8 cellular contexts compared by ENCODE assay signal in genomic region chr19:39833160-39833463, GRCh38. TPM values are rescaled to one million over a fixed set of nuclear protein-coding genes. Genes with fewer than 3 reads are reported as not detected.
A peak's percentile ranks its signal among the peaks of the same experiment; 100 is the strongest.
DNase-seq lines count a peak whose midpoint lies in the region; ATAC-seq and TF ChIP-seq lines count a peak whose summit lies in the region.

No MANE protein-coding gene starts in this region.

- H3K4me1 ChIP-seq in CD8-positive, alpha-beta T cell (ENCODE audit: insufficient read depth, low read length), result peaks cover 27% of the 10 kb centered on the region
- H3K4me1 ChIP-seq in Loucy (ENCODE audit: insufficient read depth, low read length, poor library complexity, severe bottlenecking) (peaks cover 13% of the 10 kb centered on the region), endocrine pancreas (ENCODE audit: control insufficient read depth, insufficient read depth, low read length) (no peaks in the 10 kb centered on the region), osteoblast (ENCODE audit: insufficient read depth, low read length) (peaks cover 16% of the 10 kb centered on the region)

- DNase-seq in CD8-positive, alpha-beta T cell, result no peak
- DNase-seq in osteoblast (ENCODE audit: insufficient read length, low spot score, missing footprints) (no peak), NCI-H2196 treated with DMSO at 0.1 percent for 48 hours (lab: John Stamatoyannopoulos, UW; ENCODE audit: unreplicated experiment) (no peak), NCI-H1092 treated with DMSO at 0.1 percent for 48 hours (lab: John Stamatoyannopoulos, UW) (no peak), islet precursor cell (no peak), RKO (ENCODE audit: low spot score) (no peak)

- peaks cover 65% of the 10 kb centered on the region for H3K36me3 Mint-ChIP-seq in CD8-positive, alpha-beta T cell

- no peaks in the 10 kb centered on the region for H3K27me3 Mint-ChIP-seq in CD8-positive, alpha-beta T cell (ENCODE audit: low read depth)

- H3K4me3 ChIP-seq in CD8-positive, alpha-beta T cell (ENCODE audit: low read depth, low read length), result peak overlapping the region; percentile 93
- peak overlapping the region; percentile 79 for H3K4me3 ChIP-seq in Loucy (ENCODE audit: low read length, poor library complexity, severe bottlenecking)
- H3K4me3 ChIP-seq in endocrine pancreas (ENCODE audit: control insufficient read depth, insufficient read depth, low read length), result peak overlapping the region; percentile 76
- peak overlapping the region; percentile 94 for H3K4me3 ChIP-seq in osteoblast (ENCODE audit: insufficient read depth, low read length)

- H3K4me3 Mint-ChIP-seq in CD8-positive, alpha-beta T cell, result peak overlapping the region; percentile 75

- no peaks in the 10 kb centered on the region for H3K27me3 ChIP-seq in CD8-positive, alpha-beta T cell (ENCODE audit: insufficient read depth, low read length)
- H3K27me3 ChIP-seq in Loucy (ENCODE audit: insufficient read depth, low read length, poor library complexity, severe bottlenecking) (no peaks in the 10 kb centered on the region), endocrine pancreas (ENCODE audit: control insufficient read depth, insufficient read depth, low read length) (no peaks in the 10 kb centered on the region), osteoblast (ENCODE audit: insufficient read depth, low read length) (no peaks in the 10 kb centered on the region)

- peaks cover 33% of the 10 kb centered on the region for H3K4me1 Mint-ChIP-seq in CD8-positive, alpha-beta T cell (ENCODE audit: low read depth)

- H3K9me3 ChIP-seq in CD8-positive, alpha-beta T cell (ENCODE audit: low read length), result no peaks in the 10 kb centered on the region
- H3K9me3 ChIP-seq in Loucy (ENCODE audit: insufficient read depth, low read depth, low read length) (no peaks in the 10 kb centered on the region), endocrine pancreas (ENCODE audit: control insufficient read depth, low read length) (no peaks in the 10 kb centered on the region), osteoblast (ENCODE audit: low read depth, low read length) (no peaks in the 10 kb centered on the region)

- H3F3A ChIP-seq in Loucy (ENCODE audit: low read depth), result 0 out of 2 replicates have a peak, but pooled peaks cover 3% of the 10 kb centered on the region

- H2AFZ ChIP-seq in Loucy (ENCODE audit: low read length), result peak overlapping the region; percentile 25; the same call in 1 of the 2 replicates
- H2AFZ ChIP-seq in osteoblast (ENCODE audit: low read length), result no peak overlapping the region

- peak overlapping the region; percentile 96 for H3K27ac ChIP-seq in CD8-positive, alpha-beta T cell (ENCODE audit: low read depth, low read length)
- peak overlapping the region; percentile 70 for H3K27ac ChIP-seq in osteoblast (ENCODE audit: low read depth, low read length)

- no peaks in the 10 kb centered on the region for H3K9me3 Mint-ChIP-seq in CD8-positive, alpha-beta T cell

- TF ChIP-seq CTCF in CD8-positive, alpha-beta T cell (IDR thresholded peaks at IDR 0.05), result no peak
- TF ChIP-seq CTCF in Loucy (conservative IDR thresholded peaks at IDR 0.05; ENCODE audit: low read length) (no peak), osteoblast (IDR thresholded peaks at IDR 0.05; ENCODE audit: extremely low read depth, low read depth, low read length) (no peak)

- POLR2A ChIA-PET in CD8-positive, alpha-beta T cell (lab: Charles Lee), result interaction anchor here (0.7 to 2.2 kb wide), 7 partner anchors 8 to 397 kb away, joined by 3 to 16 read pairs (median 7); partner anchors contain the start of genes FBL, PSMC4 and RPS16

- intact Hi-C loops in CD8-positive, alpha-beta T cell (cut with DNase I, micrococcal nuclease), result loop anchor here (1.0 to 10.0 kb wide), 8 partner anchors 9 to 1564 kb away; partner anchors contain the start of genes ACTMAP (in 1 of the 2), BCKDHA (in 1 of the 2), EXOSC5 (in 1 of the 2) and FBL (in 1 of the 2)

- H3K9ac ChIP-seq in Loucy (ENCODE audit: low read depth, low read length, poor library complexity, severe bottlenecking), result peak overlapping the region; percentile 80
- H3K9ac ChIP-seq in endocrine pancreas (ENCODE audit: control insufficient read depth, insufficient read depth, low read length), result peak overlapping the region; percentile 82

- no peak for ATAC-seq in CD8-positive, alpha-beta T cell

- peak overlapping the region; percentile 87 for H3K27ac Mint-ChIP-seq in CD8-positive, alpha-beta T cell

- peaks cover 21% of the 10 kb centered on the region; the same call in 1 of the 2 replicates for H3K79me2 ChIP-seq in Loucy (ENCODE audit: insufficient read depth, low read length)
- H3K79me2 ChIP-seq in osteoblast (ENCODE audit: insufficient read depth, low read length), result peaks cover 22% of the 10 kb centered on the region

- H3K9me2 ChIP-seq in Loucy (replicated peaks; ENCODE audit: low read depth, low read length), result no peaks in the 10 kb centered on the region

- H3K4me2 ChIP-seq in Loucy (ENCODE audit: low read depth, low read length, poor library complexity, severe bottlenecking) (peak overlapping the region; percentile 78), osteoblast (ENCODE audit: insufficient read depth, low read length) (peak overlapping the region; percentile 82)

- CTCF ChIA-PET in CD8-positive, alpha-beta T cell (lab: Charles Lee), result interaction anchor here (1.6 to 2.1 kb wide), 3 partner anchors 10 to 14 kb away, joined by 3 to 23 read pairs (median 5); no protein-coding TSS in a partner anchor

- H3K36me3 ChIP-seq in CD8-positive, alpha-beta T cell (ENCODE audit: insufficient read depth, low read length), result peaks cover 33% of the 10 kb centered on the region
- H3K36me3 ChIP-seq in Loucy (ENCODE audit: insufficient read depth, low read length) (peaks cover 61% of the 10 kb centered on the region; the same call in 1 of the 2 replicates), endocrine pancreas (ENCODE audit: control insufficient read depth, insufficient read depth, low read length) (peaks cover 6% of the 10 kb centered on the region), osteoblast (ENCODE audit: insufficient read depth, low read length) (peaks cover 66% of the 10 kb centered on the region)

- H4K20me1 ChIP-seq in Loucy (ENCODE audit: insufficient read depth, low read length, poor library complexity, severe bottlenecking) (no peaks in the 10 kb centered on the region), osteoblast (ENCODE audit: insufficient read depth, low read length) (peaks cover 22% of the 10 kb centered on the region)

RNA-seq across cellular contexts. Expression of gene DYRK1B, which starts 0.8 kb away (rescaled TPM):
- total RNA-seq in CD8-positive, alpha-beta T cell, result 10 to 100 TPM; 19.0 to 22.6 TPM
- total RNA-seq in osteoblast, result 17.1 and 19.5 TPM in 2 replicates

RNA-seq across cellular contexts. Expression of gene FBL, which starts 13.1 kb away (rescaled TPM):
- 100 to 1,000 TPM; 351 to 365 TPM for total RNA-seq in CD8-positive, alpha-beta T cell
- 69.0 and 87.2 TPM in 2 replicates for total RNA-seq in osteoblast

RNA-seq across cellular contexts. Expression of gene LEUTX, which starts 54.5 kb away (rescaled TPM):
- total RNA-seq in CD8-positive, alpha-beta T cell, result not detected
- not detected in 2 replicates for total RNA-seq in osteoblast
